In genomic region chr22:50673231-50674126, GRCh38 we compare ENCODE assay signal across 9 cellular contexts. TPM values are rescaled to one million over a fixed set of nuclear protein-coding genes. Genes with fewer than 3 reads are reported as not detected.
DNase-seq lines count a peak whose midpoint lies in the region; ATAC-seq and TF ChIP-seq lines count a peak whose summit lies in the region.
"Had no signal": no experiment of that assay in that cellular context is flagged by ENCODE, and none has a peak within 500 bp of the region (broad histone marks: within the 10 kb centered on the region; RNA-seq: fewer than 3 reads in every experiment).

No MANE protein-coding gene starts in this region.

- no peaks in the 10 kb centered on the region for H3K36me3 Mint-ChIP-seq in CD4-positive, alpha-beta T cell (ENCODE audit: low read depth)
- H3K36me3 Mint-ChIP-seq in osteocyte (ENCODE audit: unreplicated experiment), result no peaks in the 10 kb centered on the region

- TF ChIP-seq EP300 in esophagus muscularis mucosa (IDR thresholded peaks at IDR 0.05), result no peak

- peaks cover 16% of the 10 kb centered on the region for H3K4me1 Mint-ChIP-seq in CD4-positive, alpha-beta T cell (ENCODE audit: low read depth)
- peaks cover 11% of the 10 kb centered on the region for H3K4me1 Mint-ChIP-seq in osteocyte (ENCODE audit: unreplicated experiment)

- TF ChIP-seq CTCF in CD4-positive, alpha-beta T cell (IDR thresholded peaks at IDR 0.05), result no peak
- no peak for TF ChIP-seq CTCF in esophagus muscularis mucosa (IDR thresholded peaks at IDR 0.05)
- no peak for TF ChIP-seq CTCF in osteocyte (IDR thresholded peaks at IDR 0.05)

- H3K27me3 Mint-ChIP-seq in CD4-positive, alpha-beta T cell, result peaks cover 50% of the 10 kb centered on the region
- peaks cover 34% of the 10 kb centered on the region for H3K27me3 Mint-ChIP-seq in osteocyte (ENCODE audit: unreplicated experiment)

- peak in 4 of 10 experiments; percentile 24 to 41 (median 31) for DNase-seq in CD4-positive, alpha-beta T cell
- DNase-seq in NT2/D1 (ENCODE audit: low read depth, low spot score), result no peak
- DNase-seq in esophagus muscularis mucosa (ENCODE audit: extremely low spot score), result peak; percentile 80
- DNase-seq in osteocyte (ENCODE audit: extremely low spot score, unreplicated experiment), result no peak
- no peak for DNase-seq in activated CD4-positive, alpha-beta T cell treated with anti-CD3 and anti-CD28 coated beads, Interleukin-2, amount 50 U/mL, for 48 hours
- DNase-seq: occipital lobe had no signal

- peaks cover 14% of the 10 kb centered on the region for H3K4me1 ChIP-seq in NT2/D1 (ENCODE audit: insufficient read depth, insufficient read length)
- peaks cover 14 to 29% (median 21%) of the 10 kb centered on the region in 4 donors for H3K4me1 ChIP-seq in esophagus muscularis mucosa

- 4% methylated on average over 35 of the region's 68 CpGs for WGBS in esophagus muscularis mucosa

- H3K36me3 ChIP-seq in NT2/D1 (ENCODE audit: insufficient read depth, insufficient read length, low read length) (peaks cover 8% of the 10 kb centered on the region), esophagus muscularis mucosa (peaks cover 0 to 36% (median 0%) of the 10 kb centered on the region in 4 donors)

- peak overlapping the region; percentile 76 for H3K4me3 Mint-ChIP-seq in CD4-positive, alpha-beta T cell
- H3K4me3 Mint-ChIP-seq in osteocyte (ENCODE audit: unreplicated experiment), result peak overlapping the region; percentile 63

- no peak overlapping the region for H3K27ac ChIP-seq in CD4-positive, alpha-beta T cell (ENCODE audit: low read depth, low read length)
- peak overlapping the region in 3 of 4 donors; percentile 63 to 74 (median 69) for H3K27ac ChIP-seq in esophagus muscularis mucosa (replicated peaks in 1 of 4)

- H3K9me3 Mint-ChIP-seq in CD4-positive, alpha-beta T cell, result no peaks in the 10 kb centered on the region
- no peaks in the 10 kb centered on the region for H3K9me3 Mint-ChIP-seq in osteocyte (ENCODE audit: unreplicated experiment)

- intact Hi-C loops in CD4-positive, alpha-beta T cell (cut with DNase I, micrococcal nuclease), result no loop called here
- intact Hi-C loops in esophagus muscularis mucosa (cut with DNase I), result no loop called here

- H3K9me3 ChIP-seq in CD4-positive, alpha-beta T cell (ENCODE audit: control insufficient read depth, low read length), result no peaks in the 10 kb centered on the region
- H3K9me3 ChIP-seq in NT2/D1 (ENCODE audit: insufficient read depth, low read length) (no peaks in the 10 kb centered on the region), esophagus muscularis mucosa (no peaks in the 10 kb centered on the region)

- POLR2A ChIA-PET in CD4-positive, alpha-beta T cell (lab: Charles Lee), result interaction anchor here (1.0 kb wide), 1 partner anchor 52 kb away, joined by 5 read pairs; no protein-coding TSS in a partner anchor

- no peak overlapping the region for H3K27ac Mint-ChIP-seq in CD4-positive, alpha-beta T cell
- H3K27ac Mint-ChIP-seq in osteocyte (ENCODE audit: unreplicated experiment), result no peak overlapping the region

- H3K9ac ChIP-seq in NT2/D1 (ENCODE audit: insufficient read length, low read depth), result peak overlapping the region; percentile 67

- no peak for TF ChIP-seq POLR2A in esophagus muscularis mucosa (IDR thresholded peaks at IDR 0.05; ENCODE audit: low read depth)

- H3K4me3 ChIP-seq in NT2/D1 (ENCODE audit: insufficient read length, low read depth) (peak overlapping the region; percentile 47), esophagus muscularis mucosa (peak overlapping the region; percentile 49 to 61 (median 53))

- ATAC-seq in CD4-positive, alpha-beta T cell (ENCODE audit: poor library complexity), result peak; percentile 39
- ATAC-seq in HG03175 (IDR thresholded peaks at IDR 0.05; ENCODE audit: unreplicated experiment) (no peak), HG02623 (IDR thresholded peaks at IDR 0.05; ENCODE audit: unreplicated experiment) (no peak), GM18870 (IDR thresholded peaks at IDR 0.05; ENCODE audit: unreplicated experiment) (no peak)

- peaks cover 29% of the 10 kb centered on the region for H3K27me3 ChIP-seq in CD4-positive, alpha-beta T cell (ENCODE audit: control insufficient read depth, insufficient read depth, low read length)
- peaks cover 14% of the 10 kb centered on the region for H3K27me3 ChIP-seq in NT2/D1 (ENCODE audit: insufficient read depth, insufficient read length)
- H3K27me3 ChIP-seq in esophagus muscularis mucosa, result peaks cover 4 to 64% (median 20%) of the 10 kb centered on the region in 4 donors

- CTCF ChIA-PET in CD4-positive, alpha-beta T cell (lab: Charles Lee), result interaction anchor here (1.4 kb wide), 1 partner anchor 18 kb away, joined by 3 read pairs; no protein-coding TSS in a partner anchor

RNA-seq across cellular contexts. Expression of gene SHANK3, which starts 0.9 kb away (rescaled TPM):
- total RNA-seq in CD4-positive, alpha-beta T cell, result not detected
- 10 to 100 TPM in 3 of 4 donors, 1 to 10 TPM in 1; 7.0 to 21.1 (median 16.0) TPM for total RNA-seq in esophagus muscularis mucosa
- total RNA-seq in osteocyte, result 4.7 and 4.8 TPM in 2 replicates

RNA-seq across cellular contexts. Expression of gene ARSA, which starts 45.5 kb away (rescaled TPM):
- total RNA-seq in CD4-positive, alpha-beta T cell, result 10 to 100 TPM; 52.3 to 54.4 TPM
- total RNA-seq in esophagus muscularis mucosa (10 to 100 TPM; 24.5 to 49.4 (median 28.8) TPM), osteocyte (43.5 and 44.0 TPM in 2 replicates)
